Comparison of ENCODE assay signal across 8 cellular contexts in the genomic region with DNA sequence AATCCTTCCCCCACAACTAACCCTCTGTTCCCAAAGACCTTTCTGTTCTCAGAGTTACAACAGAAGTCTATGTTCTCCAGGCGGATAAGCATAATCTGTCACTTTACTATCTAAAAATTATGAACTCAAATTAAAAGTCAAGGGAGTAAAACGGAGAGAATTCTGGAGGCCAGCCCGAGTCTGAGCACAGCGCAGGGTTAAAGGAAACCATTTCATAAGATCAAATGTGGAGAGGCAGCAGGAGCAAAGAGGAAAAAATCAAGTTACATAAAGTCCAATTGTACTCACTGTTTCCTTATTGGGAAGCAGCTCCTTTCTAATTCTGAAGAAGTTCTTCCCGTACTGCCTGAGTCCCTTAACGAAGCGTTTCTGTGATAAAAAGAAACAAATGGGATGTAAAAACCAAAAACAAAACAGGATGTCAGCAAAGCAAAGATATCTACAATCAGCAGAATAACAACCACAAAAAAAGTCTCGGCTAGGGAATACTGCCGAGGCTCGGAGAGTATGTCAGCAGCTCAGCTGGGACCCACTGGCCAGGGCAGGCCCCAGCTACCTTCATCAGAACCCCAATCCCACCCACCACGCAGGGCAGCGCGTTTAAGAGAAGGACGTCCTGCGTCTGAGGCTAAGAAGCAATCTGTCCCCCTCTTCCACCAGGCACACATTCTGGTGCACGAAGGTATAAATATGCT.
DNase-seq lines count a peak whose midpoint lies in the region; ATAC-seq and TF ChIP-seq lines count a peak whose summit lies in the region.

No MANE protein-coding gene starts in this region.

- H3K36me3 Mint-ChIP-seq in activated CD8-positive, alpha-beta T cell treated with anti-CD3 and anti-CD28 coated beads, Interleukin-2, amount 10 ng/mL, durations not matched to agents 7 days and 5 days (ENCODE audit: low read depth), result peaks cover 20% of the 10 kb centered on the region

- peaks cover 26% of the 10 kb centered on the region for H3K36me3 ChIP-seq in skeletal muscle satellite cell (ENCODE audit: insufficient read depth, low read length)

- H3K27ac Mint-ChIP-seq in activated CD8-positive, alpha-beta T cell treated with anti-CD3 and anti-CD28 coated beads, Interleukin-2, amount 10 ng/mL, durations not matched to agents 7 days and 5 days, result no peak overlapping the region

- peak overlapping the region; percentile 91 for H3K4me2 ChIP-seq in skeletal muscle satellite cell (ENCODE audit: low read length)

- peaks cover 38% of the 10 kb centered on the region for H3K4me1 ChIP-seq in skeletal muscle satellite cell (ENCODE audit: control insufficient read depth, insufficient read depth, low read length)

- H3K9ac ChIP-seq in skeletal muscle satellite cell (ENCODE audit: low read depth, low read length), result peak overlapping the region; percentile 94

- POLR2A ChIA-PET in activated CD8-positive, alpha-beta T cell treated with anti-CD3 and anti-CD28 coated beads, Interleukin-2, amount 10 ng/mL, durations not matched to agents 7 days and 5 days (lab: Charles Lee), result interaction anchor here (1.0 kb wide), 1 partner anchor 40 kb away, joined by 3 read pairs; no protein-coding TSS in a partner anchor

- H3K9me3 ChIP-seq in skeletal muscle satellite cell (replicated peaks; ENCODE audit: low read length), result no peaks in the 10 kb centered on the region

- DNase-seq in HPDE6-E6E7 (ENCODE audit: extremely low spot score) (peak; percentile 14), left cardiac atrium (no peak), NCI-H2081 (lab: John Stamatoyannopoulos, UW) (no peak), NCI-H1105 (lab: John Stamatoyannopoulos, UW) (no peak), GM20000 (ENCODE audit: low spot score) (no peak)
- DNase-seq in activated CD8-positive, alpha-beta T cell treated with anti-CD3 and anti-CD28 coated beads, Interleukin-2, amount 10 ng/mL, durations not matched to agents 7 days and 5 days, result no peak

- peak overlapping the region; percentile 75 for H3K4me3 ChIP-seq in skeletal muscle satellite cell (ENCODE audit: low read length)

- peak; percentile 11 for ATAC-seq in activated CD8-positive, alpha-beta T cell treated with anti-CD3 and anti-CD28 coated beads, Interleukin-2, amount 10 ng/mL, durations not matched to agents 7 days and 5 days
- peak; percentile 20 to 34 for ATAC-seq in left cardiac atrium
- ATAC-seq in GM18861 (IDR thresholded peaks at IDR 0.05; ENCODE audit: unreplicated experiment), result no peak

- no peaks in the 10 kb centered on the region for H3K9me3 Mint-ChIP-seq in activated CD8-positive, alpha-beta T cell treated with anti-CD3 and anti-CD28 coated beads, Interleukin-2, amount 10 ng/mL, durations not matched to agents 7 days and 5 days (ENCODE audit: insufficient read depth)

- no peak for TF ChIP-seq CTCF in GM20000 (IDR thresholded peaks at IDR 0.05; ENCODE audit: extremely low read depth, missing control alignments)

- no peaks in the 10 kb centered on the region for H3K27me3 ChIP-seq in skeletal muscle satellite cell (ENCODE audit: control insufficient read depth, insufficient read depth, low read length)

- H3K4me1 Mint-ChIP-seq in activated CD8-positive, alpha-beta T cell treated with anti-CD3 and anti-CD28 coated beads, Interleukin-2, amount 10 ng/mL, durations not matched to agents 7 days and 5 days (ENCODE audit: low read depth), result peaks cover 44% of the 10 kb centered on the region

- CTCF ChIA-PET in activated CD8-positive, alpha-beta T cell treated with anti-CD3 and anti-CD28 coated beads, Interleukin-2, amount 10 ng/mL, durations not matched to agents 7 days and 5 days (lab: Charles Lee), result interaction anchor here (1.1 to 5.0 kb wide), 2 partner anchors 12 to 50 kb away, joined by 3 to 38 read pairs; no protein-coding TSS in a partner anchor

- H3K4me3 Mint-ChIP-seq in activated CD8-positive, alpha-beta T cell treated with anti-CD3 and anti-CD28 coated beads, Interleukin-2, amount 10 ng/mL, durations not matched to agents 7 days and 5 days, result no peak overlapping the region

- intact Hi-C loops in left cardiac atrium (cut with DNase I), result loop anchor here (5.0 to 10.0 kb wide), 3 partner anchors 50 to 102 kb away; no protein-coding TSS in a partner anchor

- H3K27me3 Mint-ChIP-seq in activated CD8-positive, alpha-beta T cell treated with anti-CD3 and anti-CD28 coated beads, Interleukin-2, amount 10 ng/mL, durations not matched to agents 7 days and 5 days (ENCODE audit: low read depth), result peaks cover 3% of the 10 kb centered on the region
